ENCODE assay signal across 11 cellular contexts in genomic region chr4:95362906-95363578, GRCh38.
DNase-seq lines count a peak whose midpoint lies in the region; ATAC-seq, FAIRE-seq and TF ChIP-seq lines count a peak whose summit lies in the region.
"Had no signal": no experiment of that assay in that cellular context is flagged by ENCODE, and none has a peak within 500 bp of the region (broad histone marks: within the 10 kb centered on the region; RNA-seq: fewer than 3 reads in every experiment).

No MANE protein-coding gene starts in this region.

- H3K4me3 ChIP-seq in HepG2 (replicated peaks in 1 of 3; ENCODE audit: insufficient read depth in 1 of 3, low read depth in 2 of 3, low read length in 3 of 3) (no peak overlapping the region), tibial nerve (no peak overlapping the region), vagina (no peak overlapping the region)
- H3K4me3 ChIP-seq: stomach had no signal

- ATAC-seq in HepG2 (peak; percentile 55), GM19023 (IDR thresholded peaks at IDR 0.05; ENCODE audit: unreplicated experiment) (no peak)

- H3K36me3 ChIP-seq in HepG2 (replicated peaks in 1 of 2; ENCODE audit: control insufficient read depth in 1 of 2, insufficient read depth in 2 of 2, low read length in 2 of 2), result no peaks in the 10 kb centered on the region
- no peaks in the 10 kb centered on the region for H3K36me3 ChIP-seq in tibial nerve
- no peaks in the 10 kb centered on the region for H3K36me3 ChIP-seq in vagina
- H3K36me3 ChIP-seq: stomach had no signal

- H3K4me1 ChIP-seq in HepG2 (ENCODE audit: insufficient read depth, low read length), result no peaks in the 10 kb centered on the region
- H3K4me1 ChIP-seq in tibial nerve, result peaks cover 0 to 11% (median 0%) of the 10 kb centered on the region in 4 donors
- no peaks in the 10 kb centered on the region for H3K4me1 ChIP-seq in vagina
- H3K4me1 ChIP-seq: parathyroid adenoma had no signal

- WGBS in HepG2 (ENCODE audit: low lambda C conversion rate), result 29% methylated on average over 7 of the region's 7 CpGs
- WGBS in tibial nerve, 2 donors, result 36 to 41% methylated on average over 7 of the region's 7 CpGs

- H3K79me2 ChIP-seq in HepG2 (ENCODE audit: insufficient read depth, low read length), result no peaks in the 10 kb centered on the region
- H3K79me2 ChIP-seq: parathyroid adenoma had no signal

- TF ChIP-seq RAD21 in HepG2 (CRISPR knock-in tag; IDR thresholded peaks at IDR 0.05), result no peak

- no peak for FAIRE-seq in HepG2 (lab: Jason Lieb, UNC)
- FAIRE-seq: GM12892 had no signal

- 0 out of 2 replicates have a peak, but pooled peaks have one; percentile 5 for TF ChIP-seq CTCF in HepG2 (CRISPR knock-in tag; IDR thresholded peaks at IDR 0.05)
- no peak for TF ChIP-seq CTCF in tibial nerve (IDR thresholded peaks at IDR 0.05)
- TF ChIP-seq CTCF in vagina (IDR thresholded peaks at IDR 0.05), result no peak

- H3K27ac ChIP-seq in HepG2 (ENCODE audit: extremely low read length, insufficient read depth, low read length) (no peak overlapping the region), tibial nerve (no peak overlapping the region), vagina (no peak overlapping the region)
- H3K27ac ChIP-seq: parathyroid adenoma, stomach had no signal

- in situ Hi-C loops in HepG2 (cut with HindIII; ENCODE audit: extremely low pct_ligation_motif_present, low pct_unique_long_range_greater_than_20kb), result no loop called here

- TF ChIP-seq EP300 in HepG2 (IDR thresholded peaks at IDR 0.05; ENCODE audit: low read depth in 2 of 2, low read length in 2 of 2) (no peak), HepG2 (CRISPR knock-in tag; IDR thresholded peaks at IDR 0.05; ENCODE audit: borderline replicate concordance) (no peak), tibial nerve (IDR thresholded peaks at IDR 0.05) (no peak)

- H3K9ac ChIP-seq in HepG2 (ENCODE audit: insufficient read depth, low read depth, low read length), result no peak overlapping the region
- H3K9ac ChIP-seq: parathyroid adenoma had no signal

- no peaks in the 10 kb centered on the region for H3K9me3 ChIP-seq in HepG2 (ENCODE audit: low read length)
- no peaks in the 10 kb centered on the region for H3K9me3 ChIP-seq in tibial nerve
- no peaks in the 10 kb centered on the region for H3K9me3 ChIP-seq in vagina
- H3K9me3 ChIP-seq: stomach had no signal

- H4K20me1 ChIP-seq in HepG2 (ENCODE audit: insufficient read depth, low read length), result no peaks in the 10 kb centered on the region

- POLR2A ChIA-PET in HepG2 (lab: Yijun Ruan, JAX), result no interaction called here

- no TSS peak for BruUV-seq in HepG2 (replicated peaks; lab: Mats Ljungman, UMichigan)

- CTCF ChIA-PET in HepG2 (lab: Yijun Ruan, JAX; ENCODE audit: low intra/inter-chr PET ratio, low total read pairs), result no interaction called here

- H3K27me3 ChIP-seq in HepG2 (ENCODE audit: control insufficient read depth in 1 of 2, insufficient read depth in 2 of 2, low read length in 2 of 2), result no peaks in the 10 kb centered on the region
- no peaks in the 10 kb centered on the region for H3K27me3 ChIP-seq in tibial nerve
- no peaks in the 10 kb centered on the region for H3K27me3 ChIP-seq in vagina
- H3K27me3 ChIP-seq: stomach had no signal

- DNase-seq in DMS 273 (lab: John Stamatoyannopoulos, UW; ENCODE audit: unreplicated experiment), result peak; percentile 75
- peak; percentile 2 for DNase-seq in HuH-7 (ENCODE audit: low spot score)
- peak; percentile 39 for DNase-seq in astrocyte of the hippocampus (ENCODE audit: low read depth, low spot score)
- peak; percentile 14 for DNase-seq in HepG2 (ENCODE audit: low spot score)
- DNase-seq in activated gamma-delta T cell treated with Interleukin-2 at 50 U/mL for 16 hours, result no peak
- no peak for DNase-seq in tibial nerve (ENCODE audit: low spot score in 2 of 2)
- no peak for DNase-seq in vagina (ENCODE audit: extremely low spot score in 2 of 2)
- DNase-seq: stomach had no signal

- TF ChIP-seq POLR2A in HepG2 (IDR thresholded peaks at IDR 0.05; ENCODE audit: insufficient read depth in 1 of 2, low read depth in 2 of 2, low read length in 2 of 2), result no peak
- TF ChIP-seq POLR2A in tibial nerve (IDR thresholded peaks at IDR 0.05), result no peak
- TF ChIP-seq POLR2A in vagina (IDR thresholded peaks at IDR 0.05), result no peak

- no peak overlapping the region for H3K4me2 ChIP-seq in HepG2 (ENCODE audit: low read depth, low read length)

- intact Hi-C loops in HepG2 (cut with micrococcal nuclease; ENCODE audit: unreplicated experiment), result no loop called here
- intact Hi-C loops in vagina (cut with DNase I), result no loop called here

- H2AFZ ChIP-seq in HepG2 (ENCODE audit: low read length), result no peak overlapping the region
- H2AFZ ChIP-seq: parathyroid adenoma had no signal

TF ChIP-seq in HepG2, 621 proteins besides CTCF, POLR2A, EP300 and RAD21:
- TF ChIP-seq, protein P1, sequence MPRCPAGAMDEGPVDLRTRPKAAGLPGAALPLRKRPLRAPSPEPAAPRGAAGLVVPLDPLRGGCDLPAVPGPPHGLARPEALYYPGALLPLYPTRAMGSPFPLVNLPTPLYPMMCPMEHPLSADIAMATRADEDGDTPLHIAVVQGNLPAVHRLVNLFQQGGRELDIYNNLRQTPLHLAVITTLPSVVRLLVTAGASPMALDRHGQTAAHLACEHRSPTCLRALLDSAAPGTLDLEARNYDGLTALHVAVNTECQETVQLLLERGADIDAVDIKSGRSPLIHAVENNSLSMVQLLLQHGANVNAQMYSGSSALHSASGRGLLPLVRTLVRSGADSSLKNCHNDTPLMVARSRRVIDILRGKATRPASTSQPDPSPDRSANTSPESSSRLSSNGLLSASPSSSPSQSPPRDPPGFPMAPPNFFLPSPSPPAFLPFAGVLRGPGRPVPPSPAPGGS (CRISPR knock-in tag; IDR thresholded peaks at IDR 0.05), result no peak
- TF ChIP-seq ZNF749 (CRISPR knock-in tag; IDR thresholded peaks at IDR 0.05; ENCODE audit: borderline replicate concordance) (no peak), ZNF547 (CRISPR knock-in tag; IDR thresholded peaks at IDR 0.05) (no peak), KLF6 (CRISPR knock-in tag; IDR thresholded peaks at IDR 0.05) (no peak), ISX (CRISPR knock-in tag; conservative IDR thresholded peaks at IDR 0.05) (no peak), SIN3A (IDR thresholded peaks at IDR 0.05; ENCODE audit: borderline replicate concordance, low read depth, low read length) (no peak), ZFAT (CRISPR knock-in tag; conservative IDR thresholded peaks at IDR 0.05) (no peak), MLLT10 (CRISPR knock-in tag; IDR thresholded peaks at IDR 0.05) (no peak), SIX4 (CRISPR knock-in tag; IDR thresholded peaks at IDR 0.05) (peak; percentile 48; the same call in 1 of the 2 replicates), ATM (IDR thresholded peaks at IDR 0.05; ENCODE audit: borderline replicate concordance) (no peak), FOXA1 (IDR thresholded peaks at IDR 0.05) (no peak), FOXA1 (CRISPR knock-in tag; IDR thresholded peaks at IDR 0.05) (0 out of 2 replicates have a peak, but pooled peaks have one; percentile 11), SIX1 (CRISPR knock-in tag; IDR thresholded peaks at IDR 0.05; ENCODE audit: borderline replicate concordance) (peak; percentile 95)
- TF ChIP-seq, protein P2, sequence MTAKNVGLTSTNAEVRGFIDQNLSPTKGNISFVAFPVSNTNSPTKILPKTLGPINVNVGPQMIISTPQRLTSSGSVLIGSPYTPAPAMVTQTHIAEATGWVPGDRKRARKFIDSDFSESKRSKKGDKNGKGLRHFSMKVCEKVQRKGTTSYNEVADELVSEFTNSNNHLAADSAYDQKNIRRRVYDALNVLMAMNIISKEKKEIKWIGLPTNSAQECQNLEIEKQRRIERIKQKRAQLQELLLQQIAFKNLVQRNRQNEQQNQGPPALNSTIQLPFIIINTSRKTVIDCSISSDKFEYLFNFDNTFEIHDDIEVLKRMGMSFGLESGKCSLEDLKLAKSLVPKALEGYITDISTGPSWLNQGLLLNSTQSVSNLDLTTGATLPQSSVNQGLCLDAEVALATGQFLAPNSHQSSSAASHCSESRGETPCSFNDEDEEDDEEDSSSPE (CRISPR knock-in tag; IDR thresholded peaks at IDR 0.05), result no peak

Comparison
In these comparisons a context has a peak if more than half of its experiments do, and no peak if none do; other contexts are left out.
1. DNase-seq: peak in DMS 273 (single experiment), HuH-7 (single experiment), astrocyte of the hippocampus (single experiment) and HepG2 (single experiment); none in activated gamma-delta T cell treated with Interleukin-2 at 50 U/mL for 16 hours (single experiment), tibial nerve (0 of 2) and vagina (0 of 2).